In genomic region chr5:111783537-111783936, GRCh38 we compare ENCODE assay signal across 28 cellular contexts. TPM values are rescaled to one million over a fixed set of nuclear protein-coding genes. Genes with fewer than 3 reads are reported as not detected.
A peak's percentile ranks its signal among the peaks of the same experiment; 100 is the strongest.
DNase-seq lines count a peak whose midpoint lies in the region; ATAC-seq and TF ChIP-seq lines count a peak whose summit lies in the region.
"Had no signal": no experiment of that assay in that cellular context is flagged by ENCODE, and none has a peak within 500 bp of the region (broad histone marks: within the 10 kb centered on the region; RNA-seq: fewer than 3 reads in every experiment).

No MANE protein-coding gene starts in this region.

- POLR2A ChIA-PET in IMR-90 (lab: Charles Lee; ENCODE audit: unreplicated experiment) (no interaction called here), GM10248 (lab: Yijun Ruan, JAX) (no interaction called here)

- intact Hi-C loops in IMR-90 (cut with micrococcal nuclease) (no loop called here), heart right ventricle (cut with DNase I) (no loop called here)

- no peak overlapping the region for H2AFZ ChIP-seq in IMR-90 (replicated peaks; ENCODE audit: low read length, poor library complexity)

- H3K4me2 ChIP-seq in BLaER1 = peak overlapping the region; percentile 19; the same call in 1 of the 2 replicates
- no peak overlapping the region; the same call in 1 of the 2 replicates for H3K4me2 ChIP-seq in IMR-90 (ENCODE audit: low read depth, low read length)
- H3K4me2 ChIP-seq: GM23338 had no signal

- CTCF ChIA-PET in IMR-90 (lab: Yijun Ruan, JAX) (interaction anchor here (0.6 kb wide), 1 partner anchor 169 kb away, joined by 4 read pairs; no protein-coding TSS in a partner anchor), GM10248 (lab: Yijun Ruan, JAX) (no interaction called here)

- H3K36me3 ChIP-seq in BLaER1 (no peaks in the 10 kb centered on the region), IMR-90 (ENCODE audit: control insufficient read depth, insufficient read depth, low read length) (no peaks in the 10 kb centered on the region), RWPE2 (ENCODE audit: low read depth) (no peaks in the 10 kb centered on the region), heart right ventricle (no peaks in the 10 kb centered on the region)
- H3K36me3 ChIP-seq: HAP-1 had no signal

- no peaks in the 10 kb centered on the region for H3K79me1 ChIP-seq in IMR-90 (ENCODE audit: low read depth in 1 of 2, low read length in 2 of 2)

- H3K23ac ChIP-seq in IMR-90 (ENCODE audit: low read depth, low read length) = no peak overlapping the region; the same call in 1 of the 2 replicates

- dilution Hi-C loops in IMR-90 (cut with HindIII; ENCODE audit: low sequenced_read_pairs, unreplicated experiment) = no loop called here

- WGBS in IMR-90 (ENCODE audit: extremely low coverage in 2 of 2, insufficient read length in 1 of 2), 2 experiments = no CpG with 5 or more reads among the region's 3 CpGs
- 75 to 79% methylated on average over 3 of the region's 3 CpGs for WGBS in heart right ventricle, 2 donors

- H3K9me1 ChIP-seq in IMR-90 (ENCODE audit: insufficient read depth, low read length) = no peaks in the 10 kb centered on the region; the same call in 1 of the 2 replicates

- no peak overlapping the region for H3K27ac ChIP-seq in BLaER1
- H3K27ac ChIP-seq in IMR-90 (ENCODE audit: insufficient read depth, low read length) = no peak overlapping the region
- H3K27ac ChIP-seq in RWPE2 (ENCODE audit: poor library complexity, severe bottlenecking) = peak overlapping the region; percentile 61
- H3K27ac ChIP-seq in heart right ventricle = no peak overlapping the region
- H3K27ac ChIP-seq: C4-2B had no signal

- no peak overlapping the region for H3K14ac ChIP-seq in IMR-90 (replicated peaks; ENCODE audit: low read depth, low read length)

- ATAC-seq in IMR-90 (ENCODE audit: low read depth) (no peak), RWPE2 (ENCODE audit: low read depth) (peak; percentile 68), heart right ventricle (no peak)
- ATAC-seq: CD8-positive, alpha-beta T cell; GM23338 had no signal

- H3K4me3 ChIP-seq in BLaER1 (no peak overlapping the region), IMR-90 (ENCODE audit: insufficient read depth, low read depth, low read length) (no peak overlapping the region), RWPE2 (ENCODE audit: severe bottlenecking) (no peak overlapping the region), epithelial cell of esophagus (ENCODE audit: low read length) (no peak overlapping the region), heart right ventricle (no peak overlapping the region)
- H3K4me3 ChIP-seq: GM23338, HAP-1 had no signal

- H4K20me1 ChIP-seq in BLaER1 (no peaks in the 10 kb centered on the region), IMR-90 (ENCODE audit: insufficient read depth, low read length) (no peaks in the 10 kb centered on the region)

- H3K56ac ChIP-seq in IMR-90 (ENCODE audit: extremely low read depth, insufficient read depth, low read length) = no peak overlapping the region

- peak overlapping the region in 1 of 2 experiments; percentile 11; a peak in 2 of 4 replicates for H4K8ac ChIP-seq in IMR-90 (ENCODE audit: low read depth in 2 of 2, low read length in 2 of 2)

- 0 out of 2 replicates have a peak overlapping the region, but pooled peaks have one; percentile 45 for H2BK120ac ChIP-seq in IMR-90 (ENCODE audit: low read depth, low read length)

- H2AK5ac ChIP-seq in IMR-90 (ENCODE audit: low read depth, low read length) = no peak overlapping the region

- no peak overlapping the region for H4K91ac ChIP-seq in IMR-90 (ENCODE audit: insufficient read depth, low read depth, low read length)

- no peak for TF ChIP-seq POLR2A in IMR-90 (IDR thresholded peaks at IDR 0.05; ENCODE audit: low read depth, low read length)

- no TSS peak for BruUV-seq in IMR-90 (replicated peaks; lab: Mats Ljungman, UMichigan)

- H2AK9ac ChIP-seq in IMR-90 (replicated peaks; ENCODE audit: low read depth, low read length, poor library complexity) = no peak overlapping the region

- in situ Hi-C loops in IMR-90 (cut with MboI; ENCODE audit: low sequenced_read_pairs) = no loop called here

- TF ChIP-seq CTCF in IMR-90 (conservative IDR thresholded peaks at IDR 0.05; ENCODE audit: low read depth, low read length) = no peak
- TF ChIP-seq CTCF in RWPE2 (IDR thresholded peaks at IDR 0.05; ENCODE audit: poor library complexity, severe bottlenecking) = no peak
- no peak for TF ChIP-seq CTCF in epithelial cell of esophagus (IDR thresholded peaks at IDR 0.05; ENCODE audit: insufficient read depth, low read depth, low read length, missing control alignments)
- no peak for TF ChIP-seq CTCF in heart right ventricle (IDR thresholded peaks at IDR 0.05)
- no peak for TF ChIP-seq CTCF in GM10248 (IDR thresholded peaks at IDR 0.05; ENCODE audit: control extremely low read depth, extremely low read depth, low read depth, missing control alignments)

- no peak for TF ChIP-seq RAD21 in IMR-90 (IDR thresholded peaks at IDR 0.05; ENCODE audit: low read length)

- H2BK15ac ChIP-seq in IMR-90 (ENCODE audit: low read depth, low read length) = 0 out of 3 replicates have a peak overlapping the region, but pooled peaks have one; percentile 15

- H3K27me3 ChIP-seq in BLaER1 (no peaks in the 10 kb centered on the region), IMR-90 (ENCODE audit: control insufficient read depth, insufficient read depth, low read length) (no peaks in the 10 kb centered on the region), RWPE2 (ENCODE audit: insufficient read depth, poor library complexity, severe bottlenecking) (no peaks in the 10 kb centered on the region), heart right ventricle (no peaks in the 10 kb centered on the region)

- no peak overlapping the region for H4K5ac ChIP-seq in IMR-90 (ENCODE audit: low read depth, low read length)

- DNase-seq in IMR-90 = no peak
- no peak for DNase-seq in RWPE2 (ENCODE audit: low spot score)
- DNase-seq in epithelial cell of esophagus (ENCODE audit: low read depth) = peak; percentile 69
- DNase-seq in D341Med (ENCODE audit: low spot score) = no peak
- no peak for DNase-seq in heart right ventricle
- DNase-seq in NCI-H526 treated with DMSO at 0.1 percent for 48 hours (lab: John Stamatoyannopoulos, UW) = no peak
- DNase-seq in GM10248 (ENCODE audit: extremely low spot score) = no peak
- DNase-seq: AML-193; Caco-2; CD8-positive, alpha-beta T cell; DMS 273 treated with DMSO at 0.1 percent for 48 hours; DMS79 treated with DMSO at 0.1 percent for 48 hours; HFFc6; KG1; MM.1S; NCI-H1092 treated with DMSO at 0.1 percent for 48 hours; NCI-H1436; NCI-H187; NCI-H2107; NCI-H524; NCI-H774; NK-92 treated with Interleukin-12 subunit alpha and Interleukin-12 subunit beta, amount 100 ng/mL, for 24 hours; RPMI8226; SHP77 treated with DMSO at 0.1 percent for 48 hours had no signal

- no peak overlapping the region for H2BK5ac ChIP-seq in IMR-90 (ENCODE audit: low read depth, low read length, poor library complexity, severe bottlenecking)

- H3K4me1 ChIP-seq in BLaER1 (peaks cover 24% of the 10 kb centered on the region), IMR-90 (ENCODE audit: control insufficient read depth, insufficient read depth, low read length) (peaks cover 5% of the 10 kb centered on the region), RWPE2 (ENCODE audit: insufficient read depth, poor library complexity, severe bottlenecking) (peaks cover 25% of the 10 kb centered on the region), heart right ventricle (peaks cover 0 to 18% (median 0%) of the 10 kb centered on the region in 9 donors)
- H3K4me1 ChIP-seq: Caco-2 had no signal

- H2BK20ac ChIP-seq in IMR-90 (ENCODE audit: low read depth, low read length) = no peak overlapping the region

- peak overlapping the region; percentile 59 for H3K18ac ChIP-seq in IMR-90 (ENCODE audit: low read depth, low read length)

- H3K9me3 ChIP-seq in BLaER1 = no peaks in the 10 kb centered on the region
- no peaks in the 10 kb centered on the region for H3K9me3 ChIP-seq in IMR-90 (ENCODE audit: control insufficient read depth, insufficient read depth, low read length)
- H3K9me3 ChIP-seq in RWPE2 (ENCODE audit: severe bottlenecking) = no peaks in the 10 kb centered on the region
- H3K9me3 ChIP-seq in heart right ventricle = no peaks in the 10 kb centered on the region
- H3K9me3 ChIP-seq: Caco-2, HAP-1 had no signal

- H3K9ac ChIP-seq in BLaER1 = no peak overlapping the region
- H3K9ac ChIP-seq in IMR-90 (ENCODE audit: low read depth, low read length) = no peak overlapping the region

- no peak overlapping the region for H3K4ac ChIP-seq in IMR-90 (ENCODE audit: low read depth, low read length)

TF ChIP-seq in IMR-90, 13 proteins besides CTCF, POLR2A, EP300 and RAD21 (continues in another document):
- TF ChIP-seq RCOR1 (IDR thresholded peaks at IDR 0.05; ENCODE audit: insufficient replicate concordance, low read length) = no peak
- no peak for TF ChIP-seq MAFK (IDR thresholded peaks at IDR 0.05; ENCODE audit: low read depth, low read length)
- TF ChIP-seq MXI1 (IDR thresholded peaks at IDR 0.05; ENCODE audit: borderline replicate concordance, low read depth, low read length) = no peak
- no peak for TF ChIP-seq MAZ (IDR thresholded peaks at IDR 0.05; ENCODE audit: borderline replicate concordance, low read depth, low read length)
- no peak for TF ChIP-seq ELK1 (IDR thresholded peaks at IDR 0.05; ENCODE audit: borderline replicate concordance, low read depth, low read length)
- TF ChIP-seq FOS (IDR thresholded peaks at IDR 0.05; ENCODE audit: low read depth, low read length) = no peak
- no peak for TF ChIP-seq SMC3 (IDR thresholded peaks at IDR 0.05; ENCODE audit: low read depth, low read length)
- no peak for TF ChIP-seq RFX5 (IDR thresholded peaks at IDR 0.05; ENCODE audit: low read depth, low read length)
- TF ChIP-seq BHLHE40 (IDR thresholded peaks at IDR 0.05; ENCODE audit: low read depth, low read length) = no peak

RNA-seq across cellular contexts. Expression of gene NREP, which starts 26.5 kb away (rescaled TPM):
- total RNA-seq in IMR-90 (2012; rRNA removed) = 178 and 234 TPM in 2 replicates
- polyA plus RNA-seq in IMR-90 (2012; rRNA removed) = 246 and 277 TPM in 2 replicates
- polyA plus RNA-seq in IMR-90 (2012; cell fraction: cytosol; rRNA removed) = 42.7 and 48.6 TPM in 2 replicates
- polyA plus RNA-seq in IMR-90 (2012; cell fraction: nucleus; rRNA removed; ENCODE audit: low replicate concordance) = 62.1 and 406 TPM in 2 replicates
- total RNA-seq in heart right ventricle = 10 to 100 TPM; 10.4 to 72.3 (median 47.3) TPM
- polyA plus RNA-seq in heart right ventricle = 10 to 100 TPM; 19.5 to 21.1 TPM
